Comparison of ENCODE assay signal across 8 cellular contexts in genomic region chr17:76141212-76142043, GRCh38. TPM values are rescaled to one million over a fixed set of nuclear protein-coding genes. Genes with fewer than 3 reads are reported as not detected.
DNase-seq lines count a peak whose midpoint lies in the region; ATAC-seq and TF ChIP-seq lines count a peak whose summit lies in the region.

A gene with protein sequence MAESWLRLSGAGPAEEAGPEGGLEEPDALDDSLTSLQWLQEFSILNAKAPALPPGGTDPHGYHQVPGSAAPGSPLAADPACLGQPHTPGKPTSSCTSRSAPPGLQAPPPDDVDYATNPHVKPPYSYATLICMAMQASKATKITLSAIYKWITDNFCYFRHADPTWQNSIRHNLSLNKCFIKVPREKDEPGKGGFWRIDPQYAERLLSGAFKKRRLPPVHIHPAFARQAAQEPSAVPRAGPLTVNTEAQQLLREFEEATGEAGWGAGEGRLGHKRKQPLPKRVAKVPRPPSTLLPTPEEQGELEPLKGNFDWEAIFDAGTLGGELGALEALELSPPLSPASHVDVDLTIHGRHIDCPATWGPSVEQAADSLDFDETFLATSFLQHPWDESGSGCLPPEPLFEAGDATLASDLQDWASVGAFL (minus strand): TSS chr17:76141245. CDS start chr17:76140395, 850 bp downstream.

- ATAC-seq in GM21786 (IDR thresholded peaks at IDR 0.05; ENCODE audit: unreplicated experiment), result peak; percentile 72

- H3F3A ChIP-seq in MM.1S (ENCODE audit: insufficient read depth, low read length) (peaks cover 7% of the 10 kb centered on the region; the same call in 1 of the 2 replicates), neural progenitor cell (ENCODE audit: low read depth) (peaks cover 54% of the 10 kb centered on the region)

- H3K4me2 ChIP-seq in MM.1S (ENCODE audit: low read depth, low read length) (peak within 1 kb of the TSS; percentile 86), neural progenitor cell (peak within 1 kb of the TSS; percentile 83)

- H3K4me1 Mint-ChIP-seq in neural progenitor cell, result peaks cover 67% of the 10 kb centered on the region
- peaks cover 58% of the 10 kb centered on the region for H3K4me1 Mint-ChIP-seq in stimulated activated naive CD8-positive, alpha-beta T cell treated with anti-CD3 and anti-CD28 coated beads, Interleukin-15, Interleukin-2, amounts not matched to agents 100 ng/mL and 50 ng/mL, for 24 hours (ENCODE audit: low read depth)

- H3K4me3 ChIP-seq in MM.1S (ENCODE audit: low read length) (peak within 1 kb of the TSS; percentile 61), neural progenitor cell (peak within 1 kb of the TSS; percentile 47)

- TF ChIP-seq CTCF in MM.1S (IDR thresholded peaks at IDR 0.05; ENCODE audit: low read length), result no peak
- TF ChIP-seq CTCF in neural progenitor cell (IDR thresholded peaks at IDR 0.05), result no peak

- peaks cover 11% of the 10 kb centered on the region for H3K27me3 Mint-ChIP-seq in neural progenitor cell (ENCODE audit: insufficient read depth, low read depth)
- peaks cover 3% of the 10 kb centered on the region for H3K27me3 Mint-ChIP-seq in stimulated activated naive CD8-positive, alpha-beta T cell treated with anti-CD3 and anti-CD28 coated beads, Interleukin-15, Interleukin-2, amounts not matched to agents 100 ng/mL and 50 ng/mL, for 24 hours

- DNase-seq in COLO668 (lab: John Stamatoyannopoulos, UW; ENCODE audit: unreplicated experiment) (peak; percentile 93), MM.1S (peak; percentile 92), SIG-M5 (lab: John Stamatoyannopoulos, UW) (peak; percentile 19), activated gamma-delta T cell (lab: John Stamatoyannopoulos, UW) (peak; percentile 78), foreskin melanocyte (peak; percentile 80), neural progenitor cell (ENCODE audit: low spot score) (peak; percentile 98)

- no peaks in the 10 kb centered on the region for H3K9me3 Mint-ChIP-seq in neural progenitor cell
- no peaks in the 10 kb centered on the region for H3K9me3 Mint-ChIP-seq in stimulated activated naive CD8-positive, alpha-beta T cell treated with anti-CD3 and anti-CD28 coated beads, Interleukin-15, Interleukin-2, amounts not matched to agents 100 ng/mL and 50 ng/mL, for 24 hours

- H3K36me3 ChIP-seq in MM.1S (replicated peaks; ENCODE audit: insufficient read depth, low read length), result no peaks in the 10 kb centered on the region
- no peaks in the 10 kb centered on the region for H3K36me3 ChIP-seq in neural progenitor cell

- no peaks in the 10 kb centered on the region for H3K9me2 ChIP-seq in MM.1S (replicated peaks; ENCODE audit: insufficient read depth, low read length)

- no peak within 1 kb of the TSS for H3K27ac ChIP-seq in MM.1S (ENCODE audit: low read length)
- no peak within 1 kb of the TSS for H3K27ac ChIP-seq in neural progenitor cell

- peaks cover 27% of the 10 kb centered on the region for H3K27me3 ChIP-seq in MM.1S (replicated peaks; ENCODE audit: insufficient read depth, low read length)
- H3K27me3 ChIP-seq in neural progenitor cell, result peaks cover 74% of the 10 kb centered on the region

- H3K4me1 ChIP-seq in MM.1S (ENCODE audit: low read length) (peaks cover 26% of the 10 kb centered on the region), neural progenitor cell (peaks cover 58% of the 10 kb centered on the region)

- H3K27ac Mint-ChIP-seq in neural progenitor cell, result peak within 1 kb of the TSS; percentile 96
- H3K27ac Mint-ChIP-seq in stimulated activated naive CD8-positive, alpha-beta T cell treated with anti-CD3 and anti-CD28 coated beads, Interleukin-15, Interleukin-2, amounts not matched to agents 100 ng/mL and 50 ng/mL, for 24 hours, result no peak within 1 kb of the TSS

- no peaks in the 10 kb centered on the region for H3K79me2 ChIP-seq in MM.1S (ENCODE audit: low read length)
- H3K79me2 ChIP-seq in neural progenitor cell (ENCODE audit: low read depth), result no peaks in the 10 kb centered on the region

- H3K4me3 Mint-ChIP-seq in neural progenitor cell, result peak within 1 kb of the TSS; percentile 85
- peak within 1 kb of the TSS; percentile 77 for H3K4me3 Mint-ChIP-seq in stimulated activated naive CD8-positive, alpha-beta T cell treated with anti-CD3 and anti-CD28 coated beads, Interleukin-15, Interleukin-2, amounts not matched to agents 100 ng/mL and 50 ng/mL, for 24 hours

- H3K9me3 ChIP-seq in MM.1S (replicated peaks; ENCODE audit: insufficient read depth, low read length) (no peaks in the 10 kb centered on the region), neural progenitor cell (ENCODE audit: low read depth) (no peaks in the 10 kb centered on the region)

- H2AFZ ChIP-seq in MM.1S (ENCODE audit: low read length) (peak within 1 kb of the TSS; percentile 60; the same call in 1 of the 2 replicates), neural progenitor cell (replicated peaks) (peak within 1 kb of the TSS; percentile 60)

- H4K20me1 ChIP-seq in MM.1S (ENCODE audit: insufficient read depth, low read length) (no peaks in the 10 kb centered on the region), neural progenitor cell (ENCODE audit: low read depth) (peaks cover 16% of the 10 kb centered on the region)

- peaks cover 5% of the 10 kb centered on the region for H3K36me3 Mint-ChIP-seq in neural progenitor cell
- H3K36me3 Mint-ChIP-seq in stimulated activated naive CD8-positive, alpha-beta T cell treated with anti-CD3 and anti-CD28 coated beads, Interleukin-15, Interleukin-2, amounts not matched to agents 100 ng/mL and 50 ng/mL, for 24 hours (ENCODE audit: low read depth), result no peaks in the 10 kb centered on the region

- H3K9ac ChIP-seq in MM.1S (ENCODE audit: low read length) (peak within 1 kb of the TSS; percentile 58), neural progenitor cell (no peak within 1 kb of the TSS)

RNA-seq across cellular contexts. Expression of the gene that starts here (rescaled TPM):
- 0.49 and 1.7 TPM in 2 replicates for total RNA-seq in neural progenitor cell (ENCODE audit: low replicate concordance)

Comparison
In these comparisons a context has a peak if more than half of its experiments do, and no peak if none do; other contexts are left out.
1. DNase-seq: peak in every context shown above with its lines; median percentile 98 in neural progenitor cell; 93 in COLO668; 92 in MM.1S; 80 in foreskin melanocyte; 78 in activated gamma-delta T cell; 19 in SIG-M5.